Comparison of ENCODE assay signal across 1 cellular context in the genomic region with DNA sequence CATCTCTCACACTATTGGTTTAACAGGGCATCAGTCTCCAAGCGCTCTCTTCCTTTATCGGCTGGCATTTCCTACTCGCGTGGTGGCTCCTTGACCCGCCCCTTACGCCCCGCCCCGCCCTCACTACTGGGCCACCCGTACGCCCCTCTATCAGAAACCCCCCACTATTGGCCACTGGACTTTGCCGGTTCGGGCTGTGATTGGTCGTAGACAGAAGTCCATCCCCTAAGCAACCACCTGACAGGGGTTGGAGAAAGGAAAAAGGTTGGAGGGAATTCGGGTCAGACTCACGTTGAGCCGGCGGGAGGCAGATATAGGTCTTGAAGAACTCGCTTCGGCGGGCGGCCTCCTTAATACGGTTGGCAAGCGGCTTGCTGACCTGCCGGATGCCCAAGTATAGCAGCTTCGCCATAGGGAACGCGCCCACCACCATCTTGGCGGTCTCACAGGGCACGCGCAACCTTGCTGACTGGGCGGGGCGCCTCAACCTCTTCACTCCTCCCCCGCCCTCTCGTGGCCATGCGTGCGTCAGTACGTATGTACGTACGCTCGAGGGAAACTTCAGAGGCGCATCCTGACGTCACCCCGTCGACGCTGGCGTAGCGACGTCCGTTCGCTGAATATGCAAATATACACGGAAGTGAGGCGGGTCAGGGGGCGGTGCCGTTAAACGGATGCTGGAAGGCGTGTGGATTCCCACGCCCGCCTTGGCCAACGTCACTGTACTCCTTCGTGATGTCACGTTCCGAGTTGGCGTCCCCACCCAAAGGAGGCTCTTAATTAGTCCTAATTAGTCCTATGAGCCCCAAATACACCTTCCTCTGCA.
TF ChIP-seq lines count a peak whose summit lies in the region.

OPA3 (minus strand) TSS at position 471 of the 826 bp plus-strand sequence; CDS start at position 433, 38 bp downstream.

TF ChIP-seq in HepG2, 621 proteins besides CTCF, POLR2A, EP300 and RAD21 (continued from another document and continues in another):
- TF ChIP-seq, protein P1, sequence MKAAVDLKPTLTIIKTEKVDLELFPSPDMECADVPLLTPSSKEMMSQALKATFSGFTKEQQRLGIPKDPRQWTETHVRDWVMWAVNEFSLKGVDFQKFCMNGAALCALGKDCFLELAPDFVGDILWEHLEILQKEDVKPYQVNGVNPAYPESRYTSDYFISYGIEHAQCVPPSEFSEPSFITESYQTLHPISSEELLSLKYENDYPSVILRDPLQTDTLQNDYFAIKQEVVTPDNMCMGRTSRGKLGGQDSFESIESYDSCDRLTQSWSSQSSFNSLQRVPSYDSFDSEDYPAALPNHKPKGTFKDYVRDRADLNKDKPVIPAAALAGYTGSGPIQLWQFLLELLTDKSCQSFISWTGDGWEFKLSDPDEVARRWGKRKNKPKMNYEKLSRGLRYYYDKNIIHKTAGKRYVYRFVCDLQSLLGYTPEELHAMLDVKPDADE (CRISPR knock-in tag; IDR thresholded peaks at IDR 0.05) = no peak
- TF ChIP-seq, protein P2, sequence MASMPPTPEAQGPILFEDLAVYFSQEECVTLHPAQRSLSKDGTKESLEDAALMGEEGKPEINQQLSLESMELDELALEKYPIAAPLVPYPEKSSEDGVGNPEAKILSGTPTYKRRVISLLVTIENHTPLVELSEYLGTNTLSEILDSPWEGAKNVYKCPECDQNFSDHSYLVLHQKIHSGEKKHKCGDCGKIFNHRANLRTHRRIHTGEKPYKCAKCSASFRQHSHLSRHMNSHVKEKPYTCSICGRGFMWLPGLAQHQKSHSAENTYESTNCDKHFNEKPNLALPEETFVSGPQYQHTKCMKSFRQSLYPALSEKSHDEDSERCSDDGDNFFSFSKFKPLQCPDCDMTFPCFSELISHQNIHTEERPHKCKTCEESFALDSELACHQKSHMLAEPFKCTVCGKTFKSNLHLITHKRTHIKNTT (CRISPR knock-in tag; IDR thresholded peaks at IDR 0.05) = no peak
- no peak for TF ChIP-seq ZNF629 (CRISPR knock-in tag; conservative IDR thresholded peaks at IDR 0.05)
- no peak for TF ChIP-seq CENPT (CRISPR knock-in tag; IDR thresholded peaks at IDR 0.05; ENCODE audit: low read depth)
- no peak for TF ChIP-seq SNRNP70 (IDR thresholded peaks at IDR 0.05; ENCODE audit: low read depth, low read length)
- TF ChIP-seq SPEN (CRISPR knock-in tag; IDR thresholded peaks at IDR 0.05; ENCODE audit: low read depth) = peak; percentile 95
- no peak for TF ChIP-seq ZNF776 (CRISPR knock-in tag; IDR thresholded peaks at IDR 0.05)
- TF ChIP-seq MXD4 (CRISPR knock-in tag; IDR thresholded peaks at IDR 0.05) = peak; percentile 60; the same call in 1 of the 2 replicates
- no peak for TF ChIP-seq SSRP1 (CRISPR knock-in tag; IDR thresholded peaks at IDR 0.05)
- TF ChIP-seq KDM5B (CRISPR knock-in tag; IDR thresholded peaks at IDR 0.05; ENCODE audit: borderline replicate concordance) = no peak
- TF ChIP-seq, protein P3, sequence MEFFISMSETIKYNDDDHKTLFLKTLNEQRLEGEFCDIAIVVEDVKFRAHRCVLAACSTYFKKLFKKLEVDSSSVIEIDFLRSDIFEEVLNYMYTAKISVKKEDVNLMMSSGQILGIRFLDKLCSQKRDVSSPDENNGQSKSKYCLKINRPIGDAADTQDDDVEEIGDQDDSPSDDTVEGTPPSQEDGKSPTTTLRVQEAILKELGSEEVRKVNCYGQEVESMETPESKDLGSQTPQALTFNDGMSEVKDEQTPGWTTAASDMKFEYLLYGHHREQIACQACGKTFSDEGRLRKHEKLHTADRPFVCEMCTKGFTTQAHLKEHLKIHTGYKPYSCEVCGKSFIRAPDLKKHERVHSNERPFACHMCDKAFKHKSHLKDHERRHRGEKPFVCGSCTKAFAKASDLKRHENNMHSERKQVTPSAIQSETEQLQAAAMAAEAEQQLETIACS (CRISPR knock-in tag; IDR thresholded peaks at IDR 0.05) = peak; percentile 81
- TF ChIP-seq RFX5 (IDR thresholded peaks at IDR 0.05; ENCODE audit: low read depth, low read length) = peak; percentile 54; the same call in 1 of the 2 replicates
- no peak for TF ChIP-seq JUNB (CRISPR knock-in tag; IDR thresholded peaks at IDR 0.05; ENCODE audit: borderline replicate concordance)
- TF ChIP-seq TRIM24 (CRISPR knock-in tag; IDR thresholded peaks at IDR 0.05) = no peak
- TF ChIP-seq, protein P4, sequence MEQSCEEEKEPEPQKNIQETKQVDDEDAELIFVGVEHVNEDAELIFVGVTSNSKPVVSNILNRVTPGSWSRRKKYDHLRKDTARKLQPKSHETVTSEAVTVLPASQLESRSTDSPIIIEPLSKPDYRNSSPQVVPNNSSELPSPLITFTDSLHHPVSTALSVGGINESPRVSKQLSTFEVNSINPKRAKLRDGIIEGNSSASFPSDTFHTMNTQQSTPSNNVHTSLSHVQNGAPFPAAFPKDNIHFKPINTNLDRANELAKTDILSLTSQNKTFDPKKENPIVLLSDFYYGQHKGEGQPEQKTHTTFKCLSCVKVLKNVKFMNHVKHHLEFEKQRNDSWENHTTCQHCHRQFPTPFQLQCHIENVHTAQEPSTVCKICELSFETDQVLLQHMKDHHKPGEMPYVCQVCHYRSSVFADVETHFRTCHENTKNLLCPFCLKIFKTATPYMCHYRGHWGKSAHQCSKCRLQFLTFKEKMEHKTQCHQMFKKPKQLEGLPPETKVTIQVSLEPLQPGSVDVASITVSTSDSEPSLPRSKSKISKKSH (CRISPR knock-in tag; IDR thresholded peaks at IDR 0.05; ENCODE audit: borderline replicate concordance) = peak; percentile 91
- no peak for TF ChIP-seq ZNF281 (CRISPR knock-in tag; IDR thresholded peaks at IDR 0.05; ENCODE audit: borderline replicate concordance)
- no peak for TF ChIP-seq JUND (CRISPR knock-in tag; IDR thresholded peaks at IDR 0.05)
- TF ChIP-seq ZNF615 (CRISPR knock-in tag; IDR thresholded peaks at IDR 0.05; ENCODE audit: borderline replicate concordance) = no peak
- TF ChIP-seq DR1 (CRISPR knock-in tag; IDR thresholded peaks at IDR 0.05) = peak; percentile 62; the same call in 1 of the 2 replicates
- TF ChIP-seq SP2 (CRISPR knock-in tag; IDR thresholded peaks at IDR 0.05) = peak; percentile 91
- TF ChIP-seq ZKSCAN8 (CRISPR knock-in tag; IDR thresholded peaks at IDR 0.05; ENCODE audit: borderline replicate concordance) = no peak
- peak; percentile 51; the same call in 1 of the 2 replicates for TF ChIP-seq PATZ1 (CRISPR knock-in tag; IDR thresholded peaks at IDR 0.05)
- no peak for TF ChIP-seq ZNF274 (CRISPR knock-in tag; IDR thresholded peaks at IDR 0.05)
- TF ChIP-seq, protein P5, sequence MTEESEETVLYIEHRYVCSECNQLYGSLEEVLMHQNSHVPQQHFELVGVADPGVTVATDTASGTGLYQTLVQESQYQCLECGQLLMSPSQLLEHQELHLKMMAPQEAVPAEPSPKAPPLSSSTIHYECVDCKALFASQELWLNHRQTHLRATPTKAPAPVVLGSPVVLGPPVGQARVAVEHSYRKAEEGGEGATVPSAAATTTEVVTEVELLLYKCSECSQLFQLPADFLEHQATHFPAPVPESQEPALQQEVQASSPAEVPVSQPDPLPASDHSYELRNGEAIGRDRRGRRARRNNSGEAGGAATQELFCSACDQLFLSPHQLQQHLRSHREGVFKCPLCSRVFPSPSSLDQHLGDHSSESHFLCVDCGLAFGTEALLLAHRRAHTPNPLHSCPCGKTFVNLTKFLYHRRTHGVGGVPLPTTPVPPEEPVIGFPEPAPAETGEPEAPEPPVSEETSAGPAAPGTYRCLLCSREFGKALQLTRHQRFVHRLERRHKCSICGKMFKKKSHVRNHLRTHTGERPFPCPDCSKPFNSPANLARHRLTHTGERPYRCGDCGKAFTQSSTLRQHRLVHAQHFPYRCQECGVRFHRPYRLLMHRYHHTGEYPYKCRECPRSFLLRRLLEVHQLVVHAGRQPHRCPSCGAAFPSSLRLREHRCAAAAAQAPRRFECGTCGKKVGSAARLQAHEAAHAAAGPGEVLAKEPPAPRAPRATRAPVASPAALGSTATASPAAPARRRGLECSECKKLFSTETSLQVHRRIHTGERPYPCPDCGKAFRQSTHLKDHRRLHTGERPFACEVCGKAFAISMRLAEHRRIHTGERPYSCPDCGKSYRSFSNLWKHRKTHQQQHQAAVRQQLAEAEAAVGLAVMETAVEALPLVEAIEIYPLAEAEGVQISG (CRISPR knock-in tag; IDR thresholded peaks at IDR 0.05) = peak; percentile 47; the same call in 1 of the 2 replicates
- TF ChIP-seq FOSL1 (CRISPR knock-in tag; IDR thresholded peaks at IDR 0.05; ENCODE audit: borderline replicate concordance) = no peak
- no peak; the same call in 1 of the 2 replicates for TF ChIP-seq CBX5 (CRISPR knock-in tag; IDR thresholded peaks at IDR 0.05; ENCODE audit: borderline replicate concordance)
- no peak for TF ChIP-seq ZNF230 (CRISPR knock-in tag; IDR thresholded peaks at IDR 0.05)
- TF ChIP-seq ATRX (CRISPR knock-in tag; IDR thresholded peaks at IDR 0.05; ENCODE audit: borderline replicate concordance) = no peak
- TF ChIP-seq HNRNPUL1 (IDR thresholded peaks at IDR 0.05; ENCODE audit: low read depth, low read length) = no peak
- TF ChIP-seq, protein P6, sequence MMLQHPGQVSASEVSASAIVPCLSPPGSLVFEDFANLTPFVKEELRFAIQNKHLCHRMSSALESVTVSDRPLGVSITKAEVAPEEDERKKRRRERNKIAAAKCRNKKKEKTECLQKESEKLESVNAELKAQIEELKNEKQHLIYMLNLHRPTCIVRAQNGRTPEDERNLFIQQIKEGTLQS (CRISPR knock-in tag; IDR thresholded peaks at IDR 0.05) = no peak
- no peak for TF ChIP-seq MATR3 (CRISPR knock-in tag; IDR thresholded peaks at IDR 0.05)
- TF ChIP-seq, protein P7, sequence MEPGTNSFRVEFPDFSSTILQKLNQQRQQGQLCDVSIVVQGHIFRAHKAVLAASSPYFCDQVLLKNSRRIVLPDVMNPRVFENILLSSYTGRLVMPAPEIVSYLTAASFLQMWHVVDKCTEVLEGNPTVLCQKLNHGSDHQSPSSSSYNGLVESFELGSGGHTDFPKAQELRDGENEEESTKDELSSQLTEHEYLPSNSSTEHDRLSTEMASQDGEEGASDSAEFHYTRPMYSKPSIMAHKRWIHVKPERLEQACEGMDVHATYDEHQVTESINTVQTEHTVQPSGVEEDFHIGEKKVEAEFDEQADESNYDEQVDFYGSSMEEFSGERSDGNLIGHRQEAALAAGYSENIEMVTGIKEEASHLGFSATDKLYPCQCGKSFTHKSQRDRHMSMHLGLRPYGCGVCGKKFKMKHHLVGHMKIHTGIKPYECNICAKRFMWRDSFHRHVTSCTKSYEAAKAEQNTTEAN (CRISPR knock-in tag; conservative IDR thresholded peaks at IDR 0.05) = no peak
- TF ChIP-seq ZNF317 (CRISPR knock-in tag; IDR thresholded peaks at IDR 0.05) = no peak
- no peak for TF ChIP-seq STAG1 (CRISPR knock-in tag; IDR thresholded peaks at IDR 0.05)
- peak; percentile 51 for TF ChIP-seq ASH2L (IDR thresholded peaks at IDR 0.05; ENCODE audit: insufficient read length, low read depth, low read length)
- TF ChIP-seq MBNL3 (CRISPR knock-in tag; conservative IDR thresholded peaks at IDR 0.05) = no peak
- peak; percentile 99 for TF ChIP-seq CREB1 (IDR thresholded peaks at IDR 0.05)
- peak; percentile 98 for TF ChIP-seq CREB1 (CRISPR knock-in tag; IDR thresholded peaks at IDR 0.05)
- peak; percentile 6; the same call in 1 of the 2 replicates for TF ChIP-seq ZNF275 (CRISPR knock-in tag; IDR thresholded peaks at IDR 0.05; ENCODE audit: borderline replicate concordance)
- no peak for TF ChIP-seq RNF219 (CRISPR knock-in tag; IDR thresholded peaks at IDR 0.05)
